Comparison of ENCODE assay signal across 9 cellular contexts in the genomic region with DNA sequence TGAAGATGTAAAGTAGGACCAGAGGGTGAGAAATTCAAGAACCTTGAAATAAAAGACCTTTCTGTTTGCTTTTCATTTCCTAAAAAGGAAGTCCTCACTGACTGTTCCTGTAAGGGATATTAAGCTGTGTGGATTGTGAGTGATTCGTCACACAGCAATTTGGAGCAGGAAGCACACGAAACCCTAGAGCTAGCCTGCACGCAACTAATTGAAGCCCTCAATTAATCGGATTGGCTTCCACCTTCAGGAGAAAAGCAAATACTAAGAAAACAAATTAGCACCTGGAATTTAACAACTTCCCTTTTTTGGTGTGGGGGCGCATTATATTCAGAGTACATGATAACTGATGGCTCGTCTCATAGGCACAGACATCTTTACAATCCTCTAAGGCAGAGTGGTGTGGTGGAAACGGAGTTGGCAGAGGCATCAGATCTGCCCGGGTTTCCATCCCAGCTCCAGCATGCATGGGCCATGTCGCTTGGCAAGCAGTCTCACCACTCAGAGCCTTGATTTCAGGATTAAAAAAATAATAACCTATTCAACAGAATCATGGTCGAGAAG.
A peak's percentile ranks its signal among the peaks of the same experiment; 100 is the strongest.
DNase-seq lines count a peak whose midpoint lies in the region; ATAC-seq and TF ChIP-seq lines count a peak whose summit lies in the region.
"Had no signal": no experiment of that assay in that cellular context is flagged by ENCODE, and none has a peak within 500 bp of the region (broad histone marks: within the 10 kb centered on the region; RNA-seq: fewer than 3 reads in every experiment).

No MANE protein-coding gene starts in this region.

- H3K18ac ChIP-seq in mesendoderm (ENCODE audit: low read length): no peak overlapping the region

- no peak overlapping the region for H2BK15ac ChIP-seq in mesendoderm (replicated peaks; ENCODE audit: low read depth)

- WGBS in mesendoderm (ENCODE audit: extremely low coverage, insufficient coverage, low lambda C conversion rate): no CpG with 5 or more reads among the region's 10 CpGs

- peak overlapping the region; percentile 2 for H3K56ac ChIP-seq in mesendoderm (ENCODE audit: low read length)

- H3K4ac ChIP-seq in mesendoderm (ENCODE audit: low read depth, low read length): no peak overlapping the region

- intact Hi-C loops in CD4-positive, alpha-beta T cell (cut with DNase I, micrococcal nuclease): loop anchor here (1.0 kb wide), 2 partner anchors 133 to 193 kb away; no protein-coding TSS in a partner anchor

- H3K4me3 Mint-ChIP-seq in CD4-positive, alpha-beta T cell: peak overlapping the region; percentile 21

- no peak overlapping the region for H3K9ac ChIP-seq in mesendoderm (ENCODE audit: low read length)
- H3K9ac ChIP-seq: KMS-11 had no signal

- H3K27me3 ChIP-seq in CD4-positive, alpha-beta T cell (ENCODE audit: control insufficient read depth, insufficient read depth, low read length): no peaks in the 10 kb centered on the region
- no peaks in the 10 kb centered on the region for H3K27me3 ChIP-seq in mesendoderm (ENCODE audit: insufficient read depth, low read length, poor library complexity)

- no peaks in the 10 kb centered on the region for H3K36me3 ChIP-seq in mesendoderm (ENCODE audit: control insufficient read depth, insufficient read depth, low read length)

- DNase-seq in CD4-positive, alpha-beta T cell: no peak
- DNase-seq in LHCN-M2 (ENCODE audit: low read depth) (peak; percentile 97), astrocyte of the spinal cord (ENCODE audit: low read depth, low spot score) (peak; percentile 92), mesendoderm (peak; percentile 86)

- no peak overlapping the region for H3K4me2 ChIP-seq in mesendoderm (ENCODE audit: low read length)
- H3K4me2 ChIP-seq: KMS-11 had no signal

- POLR2A ChIA-PET in CD4-positive, alpha-beta T cell (lab: Charles Lee): interaction anchor here (0.7 to 1.3 kb wide), 5 partner anchors 10 to 193 kb away, joined by 3 to 4 read pairs (median 3); no protein-coding TSS in a partner anchor

- no peak for TF ChIP-seq CTCF in CD4-positive, alpha-beta T cell (IDR thresholded peaks at IDR 0.05)
- TF ChIP-seq CTCF in astrocyte of the spinal cord (IDR thresholded peaks at IDR 0.05; ENCODE audit: low read depth, low read length): no peak

- no peak overlapping the region for H2BK120ac ChIP-seq in mesendoderm (ENCODE audit: low read depth, low read length)

- in situ Hi-C loops in astrocyte of the spinal cord (cut with HindIII; ENCODE audit: low sequenced_read_pairs): no loop called here

- H3K79me2 ChIP-seq in mesendoderm (ENCODE audit: control insufficient read depth, insufficient read depth, low read length): no peaks in the 10 kb centered on the region

- H2AK5ac ChIP-seq in mesendoderm (ENCODE audit: low read length): no peak overlapping the region

- H2BK5ac ChIP-seq in mesendoderm (ENCODE audit: low read length): no peak overlapping the region

- H3K9me3 Mint-ChIP-seq in CD4-positive, alpha-beta T cell: no peaks in the 10 kb centered on the region

- no peaks in the 10 kb centered on the region for H3K36me3 Mint-ChIP-seq in CD4-positive, alpha-beta T cell (ENCODE audit: low read depth)

- H3K4me1 ChIP-seq in mesendoderm (ENCODE audit: control insufficient read depth, low read depth, low read length): peaks cover 7% of the 10 kb centered on the region

- no peaks in the 10 kb centered on the region for H3K9me3 ChIP-seq in CD4-positive, alpha-beta T cell (ENCODE audit: control insufficient read depth, low read length)

- H3K79me1 ChIP-seq in mesendoderm (ENCODE audit: low read length): no peaks in the 10 kb centered on the region

- H3K27ac ChIP-seq in CD4-positive, alpha-beta T cell (ENCODE audit: low read depth, low read length): no peak overlapping the region
- peak overlapping the region; percentile 3 for H3K27ac ChIP-seq in mesendoderm (ENCODE audit: low read depth, low read length)
- H3K27ac ChIP-seq: KMS-11 had no signal

- H4K8ac ChIP-seq in mesendoderm (ENCODE audit: low read depth, low read length): no peak overlapping the region

- H3K23ac ChIP-seq in mesendoderm (ENCODE audit: low read length): no peak overlapping the region

- H4K5ac ChIP-seq in mesendoderm (ENCODE audit: low read length): no peak overlapping the region

- CTCF ChIA-PET in CD4-positive, alpha-beta T cell (lab: Charles Lee): interaction anchor here (0.8 to 1.7 kb wide), 10 partner anchors 14 to 195 kb away, joined by 3 to 8 read pairs (median 4); no protein-coding TSS in a partner anchor

- ATAC-seq in CD4-positive, alpha-beta T cell (ENCODE audit: poor library complexity): no peak
- ATAC-seq in activated CD4-positive, CD25-positive, alpha-beta regulatory T cell treated with anti-CD3 and anti-CD28 coated beads, Interleukin-2, amount 50 U/mL, for 24 hours: no peak
- ATAC-seq in GM18511 (IDR thresholded peaks at IDR 0.05; ENCODE audit: unreplicated experiment): no peak
- ATAC-seq in GM18867 (IDR thresholded peaks at IDR 0.05; ENCODE audit: unreplicated experiment): no peak
- no peak for ATAC-seq in GM19397 (IDR thresholded peaks at IDR 0.05; ENCODE audit: unreplicated experiment)

- no peak overlapping the region for H3K27ac Mint-ChIP-seq in CD4-positive, alpha-beta T cell

- no peak overlapping the region for H3K4me3 ChIP-seq in astrocyte of the spinal cord (ENCODE audit: low read depth, low read length)
- H3K4me3 ChIP-seq in mesendoderm (ENCODE audit: low read length): no peak overlapping the region

- H3K27me3 Mint-ChIP-seq in CD4-positive, alpha-beta T cell: peaks cover 6% of the 10 kb centered on the region

- H3K4me1 Mint-ChIP-seq in CD4-positive, alpha-beta T cell (ENCODE audit: low read depth): peaks cover 14% of the 10 kb centered on the region

Comparison
In these comparisons a context has a peak if more than half of its experiments do, and no peak if none do; other contexts are left out.
1. DNase-seq: peak in LHCN-M2 (single experiment), astrocyte of the spinal cord (single experiment) and mesendoderm (single experiment); none in CD4-positive, alpha-beta T cell (0 of 10).